Comparison of ENCODE assay signal across 34 cellular contexts in genomic region chr19:1776606-1777147, GRCh38. TPM values are rescaled to one million over a fixed set of nuclear protein-coding genes. Genes with fewer than 3 reads are reported as not detected.
"Had no signal": no experiment of that assay in that cellular context is flagged by ENCODE, and none has a peak within 500 bp of the region (broad histone marks: within the 10 kb centered on the region; RNA-seq: fewer than 3 reads in every experiment).

No MANE protein-coding gene starts in this region.

- DNase-seq: activated B cell treated with CpG ODN at 0.5 μM for 24 hours; activated CD4-positive, alpha-beta T cell treated with anti-CD3 and anti-CD28 coated beads for 36 hours; activated CD4-positive, alpha-beta T cell treated with anti-CD3 and anti-CD28 coated beads, Interleukin-2, amount 50 U/mL, for 4 hours; activated naive CD4-positive, alpha-beta T cell treated with Interleukin-2 at 50 U/mL for 16 hours; activated naive CD8-positive, alpha-beta T cell treated with anti-CD3 and anti-CD28 coated beads for 36 hours; activated T-cell treated with anti-CD3 and anti-CD28 coated beads, Interleukin-2, amount 50 U/mL, for 48 hours; effector memory CD4-positive, alpha-beta T cell; hippocampal formation; left colon; sigmoid colon; stimulated activated CD4-positive, alpha-beta T cell treated with anti-CD3 and anti-CD28 coated beads, Interleukin-15, amount 100 ng/mL, for 24 hours; stimulated activated CD4-positive, alpha-beta T cell treated with anti-CD3 and anti-CD28 coated beads, Interleukin-2, amount 100 ng/mL, for 48 hours; stimulated activated CD8-positive, alpha-beta memory T cell treated with anti-CD3 and anti-CD28 coated beads, Interleukin-4, amount 100 ng/mL, for 48 hours; stimulated activated naive B cell treated with anti-CD40 and anti-IgM and Interleukin-4, amounts not matched to agents 10 μg/mL and 1 μg/mL and 100 μg/mL, for 72 hours; T1000; trophoblast cell had no signal

- H3K4me1 Mint-ChIP-seq: activated naive CD8-positive, alpha-beta T cell treated with anti-CD3 and anti-CD28 coated beads for 36 hours; central memory CD8-positive, alpha-beta T cell had no signal

- H3K27me3 ChIP-seq: vagina had no signal

- FAIRE-seq: colon, frontal cortex, keratinocyte had no signal

- H3K4me3 Mint-ChIP-seq: activated B cell treated with CpG ODN at 0.5 μM for 24 hours; activated CD4-positive, alpha-beta T cell treated with anti-CD3 and anti-CD28 coated beads for 36 hours; activated naive CD8-positive, alpha-beta T cell treated with anti-CD3 and anti-CD28 coated beads for 36 hours; central memory CD8-positive, alpha-beta T cell; memory B cell had no signal

- H3K9me3 ChIP-seq: vagina had no signal

- H3K4me1 ChIP-seq: breast epithelium, vagina had no signal

- ATAC-seq: activated CD4-positive, alpha-beta T cell treated with anti-CD3 and anti-CD28 coated beads for 36 hours; left colon; stimulated activated naive B cell treated with anti-CD40 and anti-IgM and Interleukin-4, amounts not matched to agents 10 μg/mL and 1 μg/mL and 100 μg/mL, for 72 hours had no signal

- H3K36me3 ChIP-seq: breast epithelium, esophagus muscularis mucosa, sigmoid colon, vagina had no signal

- H3K27ac Mint-ChIP-seq: activated B cell treated with CpG ODN at 0.5 μM for 24 hours; activated CD4-positive, alpha-beta T cell treated with anti-CD3 and anti-CD28 coated beads for 36 hours; activated naive CD8-positive, alpha-beta T cell treated with anti-CD3 and anti-CD28 coated beads for 36 hours; memory B cell; nephron had no signal

- H3K9me3 Mint-ChIP-seq: central memory CD8-positive, alpha-beta T cell had no signal

- H3K4me3 ChIP-seq: esophagus muscularis mucosa, sigmoid colon, smooth muscle cell, vagina had no signal

- H3K27ac ChIP-seq: breast epithelium, esophagus muscularis mucosa, sigmoid colon, vagina had no signal

- H3K4me2 ChIP-seq: smooth muscle cell had no signal

RNA-seq across cellular contexts. Expression of gene ONECUT3, which starts 23.4 kb away (rescaled TPM):
- total RNA-seq: activated B cell treated with CpG ODN at 0.5 μM for 24 hours; activated CD4-positive, alpha-beta T cell treated with anti-CD3 and anti-CD28 coated beads for 36 hours; activated naive CD8-positive, alpha-beta T cell treated with anti-CD3 and anti-CD28 coated beads for 36 hours; breast epithelium; dermis microvascular lymphatic vessel endothelial cell; esophagus muscularis mucosa; frontal cortex; left colon; lower leg skin; mononuclear cell; myocyte; omental fat pad; posterior vena cava; renal cortical epithelial cell; sigmoid colon; smooth muscle cell; temporal lobe; vagina had no signal
- polyA plus RNA-seq: sigmoid colon, smooth muscle cell had no signal

RNA-seq across cellular contexts. Expression of gene ATP8B3, which starts 35.4 kb away (rescaled TPM):
- total RNA-seq: frontal cortex had no signal
